ENCODE assay signal across 10 cellular contexts in the genomic region with DNA sequence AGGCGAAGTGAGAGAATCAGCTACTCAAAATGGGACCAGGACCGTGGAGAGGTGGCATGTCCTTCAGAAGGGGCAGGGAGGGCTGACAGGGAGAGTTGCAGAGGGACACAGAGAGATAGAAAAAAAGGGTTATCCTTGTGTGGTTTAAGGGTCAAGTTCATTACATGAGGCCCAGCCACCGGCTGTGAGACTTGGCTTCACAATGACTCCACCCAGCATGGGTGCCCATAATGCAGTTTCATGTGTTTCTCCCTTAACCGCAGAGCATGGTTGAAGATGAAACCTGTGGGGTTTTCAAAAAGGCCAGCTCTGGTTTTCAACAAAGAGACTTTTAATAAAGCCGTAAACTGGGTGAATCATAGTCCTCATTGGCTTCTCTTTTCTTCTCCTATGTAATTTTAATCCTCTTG.
A peak's percentile ranks its signal among the peaks of the same experiment; 100 is the strongest.
DNase-seq lines count a peak whose midpoint lies in the region; ATAC-seq and FAIRE-seq lines count a peak whose summit lies in the region.
"Had no signal": no experiment of that assay in that cellular context is flagged by ENCODE, and none has a peak within 500 bp of the region (broad histone marks: within the 10 kb centered on the region; RNA-seq: fewer than 3 reads in every experiment).

No MANE protein-coding gene starts in this region.

- H3K4me1 Mint-ChIP-seq in activated T-cell treated with anti-CD3 and anti-CD28 coated beads, Interleukin-2, amount 50 U/mL, for 4 hours (ENCODE audit: low read depth), result peaks cover 20% of the 10 kb centered on the region
- peaks cover 22% of the 10 kb centered on the region for H3K4me1 Mint-ChIP-seq in activated T-cell treated with anti-CD3 and anti-CD28 coated beads, Interleukin-2, amount 50 U/mL, for 24 hours (ENCODE audit: low read depth)

- H3K36me3 Mint-ChIP-seq in activated T-cell treated with anti-CD3 and anti-CD28 coated beads, Interleukin-2, amount 50 U/mL, for 4 hours (ENCODE audit: insufficient read depth), result no peaks in the 10 kb centered on the region
- no peaks in the 10 kb centered on the region for H3K36me3 Mint-ChIP-seq in activated T-cell treated with anti-CD3 and anti-CD28 coated beads, Interleukin-2, amount 50 U/mL, for 24 hours (ENCODE audit: low read depth)

- H3K4me3 Mint-ChIP-seq in activated T-cell treated with anti-CD3 and anti-CD28 coated beads, Interleukin-2, amount 50 U/mL, for 4 hours, result no peak overlapping the region
- H3K4me3 Mint-ChIP-seq in activated T-cell treated with anti-CD3 and anti-CD28 coated beads, Interleukin-2, amount 50 U/mL, for 24 hours, result no peak overlapping the region

- no peak overlapping the region for H3K27ac Mint-ChIP-seq in activated T-cell treated with anti-CD3 and anti-CD28 coated beads, Interleukin-2, amount 50 U/mL, for 24 hours

- no peaks in the 10 kb centered on the region for H3K27me3 Mint-ChIP-seq in activated T-cell treated with anti-CD3 and anti-CD28 coated beads, Interleukin-2, amount 50 U/mL, for 4 hours (ENCODE audit: low read depth)
- peaks cover 3% of the 10 kb centered on the region for H3K27me3 Mint-ChIP-seq in activated T-cell treated with anti-CD3 and anti-CD28 coated beads, Interleukin-2, amount 50 U/mL, for 24 hours

- H3K9me3 Mint-ChIP-seq in activated T-cell treated with anti-CD3 and anti-CD28 coated beads, Interleukin-2, amount 50 U/mL, for 4 hours, result no peaks in the 10 kb centered on the region
- H3K9me3 Mint-ChIP-seq in activated T-cell treated with anti-CD3 and anti-CD28 coated beads, Interleukin-2, amount 50 U/mL, for 24 hours, result no peaks in the 10 kb centered on the region

- peak; percentile 47 to 60 for ATAC-seq in activated T-cell treated with anti-CD3 and anti-CD28 coated beads, Interleukin-2, amount 50 U/mL, for 4 hours
- peak; percentile 90 for ATAC-seq in HG02571 (IDR thresholded peaks at IDR 0.05; ENCODE audit: unreplicated experiment)
- no peak for ATAC-seq in HG02970 (IDR thresholded peaks at IDR 0.05; ENCODE audit: low FRiP score, unreplicated experiment)

- DNase-seq in activated T-cell treated with anti-CD3 and anti-CD28 coated beads, Interleukin-2, amount 50 U/mL, for 4 hours, result no peak
- no peak for DNase-seq in activated T-cell treated with anti-CD3 and anti-CD28 coated beads, Interleukin-2, amount 50 U/mL, for 24 hours
- DNase-seq in HT-29 (ENCODE audit: low spot score), result peak; percentile 50
- DNase-seq in stimulated activated CD8-positive, alpha-beta memory T cell treated with anti-CD3 and anti-CD28 coated beads, Interleukin-15, amount 100 ng/mL, for 48 hours (ENCODE audit: low read depth in 2 of 2), result peak; percentile 27 to 36
- no peak for DNase-seq in T-helper 9 cell
- DNase-seq in urothelium cell line (ENCODE audit: low spot score), result no peak
- DNase-seq: NCI-H187 had no signal

- no peak for FAIRE-seq in urothelium cell line (lab: Jason Lieb, UNC)
- FAIRE-seq: GM12892 had no signal

Comparison
In these comparisons a context has a peak if more than half of its experiments do, and no peak if none do; other contexts are left out.
1. DNase-seq: peak in HT-29 (single experiment) and stimulated activated CD8-positive, alpha-beta memory T cell treated with anti-CD3 and anti-CD28 coated beads, Interleukin-15, amount 100 ng/mL, for 48 hours (2 of 2); none in activated T-cell treated with anti-CD3 and anti-CD28 coated beads, Interleukin-2, amount 50 U/mL, for 4 hours (single experiment), activated T-cell treated with anti-CD3 and anti-CD28 coated beads, Interleukin-2, amount 50 U/mL, for 24 hours (single experiment), T-helper 9 cell (single experiment) and urothelium cell line (single experiment).